19 cellular contexts compared by ENCODE assay signal in the genomic region with DNA sequence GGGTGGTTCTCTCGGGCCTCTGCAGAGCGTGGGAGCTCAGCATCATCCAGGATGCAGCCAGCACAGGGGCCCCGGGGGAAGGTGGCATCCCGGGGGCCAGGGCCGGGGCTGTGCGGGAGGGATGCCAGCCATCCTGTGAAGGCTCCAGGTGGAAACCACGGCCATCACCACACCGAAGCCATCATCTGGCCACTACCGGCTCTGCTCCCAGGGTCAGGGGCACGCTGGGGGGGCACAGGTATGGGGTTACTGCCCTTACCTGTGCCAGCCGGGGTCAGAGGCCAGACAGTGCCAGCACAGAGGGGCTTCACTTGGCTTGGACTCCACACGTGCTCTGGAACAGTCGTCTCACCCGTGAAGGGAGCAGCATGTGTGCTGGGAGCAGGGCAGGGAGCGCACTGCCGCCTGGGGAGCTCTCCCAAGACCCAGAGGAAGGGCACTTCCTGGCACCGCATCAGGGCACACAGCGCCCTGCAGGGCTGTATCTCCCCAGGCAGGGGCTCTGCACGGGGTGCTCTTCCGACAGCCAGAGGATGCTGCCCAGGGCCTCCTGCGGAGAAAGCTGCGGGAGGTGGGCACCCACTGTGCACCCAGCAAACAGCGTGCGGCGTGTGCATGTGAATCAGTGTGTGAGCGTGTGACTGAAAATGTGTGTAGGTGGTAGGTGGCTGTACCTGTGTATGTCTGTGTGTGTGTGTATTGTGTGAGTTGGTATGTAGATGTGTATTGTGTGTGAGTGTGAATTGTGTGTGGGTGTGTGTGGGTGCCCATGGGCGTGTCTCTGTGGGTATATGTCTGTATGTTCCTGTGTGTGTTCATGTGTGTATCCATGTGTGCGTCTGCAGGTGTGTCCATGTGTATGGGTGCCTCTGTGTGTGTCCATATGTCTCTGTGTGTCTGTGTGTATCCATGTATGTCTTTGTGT.
DNase-seq lines count a peak whose midpoint lies in the region; ATAC-seq and TF ChIP-seq lines count a peak whose summit lies in the region.
"Had no signal": no experiment of that assay in that cellular context is flagged by ENCODE, and none has a peak within 500 bp of the region (broad histone marks: within the 10 kb centered on the region; RNA-seq: fewer than 3 reads in every experiment).

No MANE protein-coding gene starts in this region.

- WGBS in esophagus muscularis mucosa, result 94% methylated on average over 14 of the region's 28 CpGs
- 90 to 93% (median 91%) methylated on average over 19 to 28 of the region's 28 CpGs for WGBS in spleen, 5 donors

- no TSS peak for BruUV-seq in Panc1 (replicated peaks; lab: Mats Ljungman, UMichigan)

- intact Hi-C loops in Panc1 (cut with micrococcal nuclease; ENCODE audit: unreplicated experiment) (no loop called here), esophagus muscularis mucosa (cut with DNase I) (no loop called here), spleen (cut with DNase I; ENCODE audit: low total_unique reads) (no loop called here), mucosa of descending colon (cut with DNase I, micrococcal nuclease) (no loop called here)

- TF ChIP-seq CTCF in Panc1 (IDR thresholded peaks at IDR 0.05) (no peak), esophagus muscularis mucosa (IDR thresholded peaks at IDR 0.05) (no peak), spleen (IDR thresholded peaks at IDR 0.05 in 8 of 11, conservative IDR thresholded peaks at IDR 0.05 in 3 of 11) (no peak), mucosa of descending colon (IDR thresholded peaks at IDR 0.05) (no peak)

- CTCF ChIA-PET in Panc1 (lab: Charles Lee), result no interaction called here

- ATAC-seq in Panc1, result peak; percentile 25; the same call in 1 of the 2 replicates
- ATAC-seq in mucosa of descending colon, result no peak
- ATAC-seq: T-cell, WTC11 had no signal

- H3K27ac ChIP-seq in Panc1 (ENCODE audit: low read length) (no peak overlapping the region), esophagus muscularis mucosa (replicated peaks in 1 of 4) (no peak overlapping the region), spleen (no peak overlapping the region)
- H3K27ac ChIP-seq: 22Rv1, right lobe of liver, transverse colon had no signal

- H3K27me3 ChIP-seq in Panc1 (ENCODE audit: control insufficient read depth, insufficient read depth, low read length) (no peaks in the 10 kb centered on the region; the same call in 1 of the 2 replicates), esophagus muscularis mucosa (no peaks in the 10 kb centered on the region), spleen (replicated peaks in 1 of 7) (peaks cover 0 to 6% (median 0%) of the 10 kb centered on the region in 7 donors)
- H3K27me3 ChIP-seq: right lobe of liver, transverse colon had no signal

- H3K4me1 ChIP-seq in Panc1 (ENCODE audit: control insufficient read depth, insufficient read depth, low read length) (no peaks in the 10 kb centered on the region), esophagus muscularis mucosa (peaks cover 0 to 13% (median 6%) of the 10 kb centered on the region in 4 donors), spleen (no peaks in the 10 kb centered on the region), mucosa of descending colon (ENCODE audit: low read depth) (no peaks in the 10 kb centered on the region)
- H3K4me1 ChIP-seq: right lobe of liver, transverse colon had no signal

- H3K9me3 ChIP-seq in Panc1 (ENCODE audit: control insufficient read depth, insufficient read depth, low read depth, low read length) (no peaks in the 10 kb centered on the region), esophagus muscularis mucosa (no peaks in the 10 kb centered on the region), spleen (no peaks in the 10 kb centered on the region), mucosa of descending colon (no peaks in the 10 kb centered on the region)
- H3K9me3 ChIP-seq: right lobe of liver, transverse colon had no signal

- POLR2A ChIA-PET in Panc1 (lab: Charles Lee), result no interaction called here

- H3K36me3 ChIP-seq in Panc1 (ENCODE audit: control insufficient read depth, insufficient read depth, low read length) (no peaks in the 10 kb centered on the region), esophagus muscularis mucosa (no peaks in the 10 kb centered on the region), spleen (no peaks in the 10 kb centered on the region), mucosa of descending colon (ENCODE audit: low read depth) (no peaks in the 10 kb centered on the region)
- H3K36me3 ChIP-seq: right lobe of liver, transverse colon had no signal

- DNase-seq in NCI-H1417 (lab: John Stamatoyannopoulos, UW), result peak in 2 of 3 experiments; percentile 29 to 33
- DNase-seq in NCI-H1417 treated with DMSO at 0.1 percent for 48 hours (lab: John Stamatoyannopoulos, UW), result no peak
- DNase-seq in Panc1 (ENCODE audit: low read depth, low spot score), result no peak
- peak; percentile 39 for DNase-seq in esophagus muscularis mucosa (ENCODE audit: extremely low spot score)
- DNase-seq in spleen, result peak; percentile 53
- no peak for DNase-seq in activated effector memory CD4-positive, alpha-beta T cell treated with anti-CD3 and anti-CD28 coated beads, Interleukin-2, amount 50 U/mL, for 16 hours
- DNase-seq in mucosa of descending colon, result no peak
- DNase-seq in stimulated activated CD4-positive, alpha-beta T cell treated with anti-CD3 and anti-CD28 coated beads, Interleukin-15, amount 100 ng/mL, for 24 hours, result no peak
- DNase-seq: activated CD4-positive, alpha-beta T cell treated with anti-CD3 and anti-CD28 coated beads, Interleukin-2, amount 10 ng/mL, durations not matched to agents 24 days and 14 days; activated naive CD4-positive, alpha-beta T cell treated with Interleukin-2 at 50 U/mL for 16 hours; HFFc6; hippocampal formation; NCI-H1694 treated with DMSO at 0.1 percent for 48 hours; right lobe of liver; stimulated activated CD4-positive, alpha-beta T cell treated with anti-CD3 and anti-CD28 coated beads, Interleukin-4, amount 100 ng/mL, for 1 hour; T-cell; transverse colon had no signal

- TF ChIP-seq EP300 in esophagus muscularis mucosa (IDR thresholded peaks at IDR 0.05), result no peak

- TF ChIP-seq POLR2A in esophagus muscularis mucosa (IDR thresholded peaks at IDR 0.05; ENCODE audit: low read depth) (no peak), spleen (IDR thresholded peaks at IDR 0.05) (no peak)

- H3K4me3 ChIP-seq in Panc1 (ENCODE audit: low read depth in 2 of 2, low read length in 2 of 2), result no peak overlapping the region
- no peak overlapping the region for H3K4me3 ChIP-seq in esophagus muscularis mucosa
- H3K4me3 ChIP-seq in spleen, result no peak overlapping the region
- no peak overlapping the region for H3K4me3 ChIP-seq in mucosa of descending colon
- H3K4me3 ChIP-seq: right lobe of liver, transverse colon had no signal

- in situ Hi-C loops in Panc1 (cut with HindIII; ENCODE audit: low pct_unique_long_range_greater_than_20kb, low sequenced_read_pairs), result no loop called here

Comparison
In these comparisons a context has a peak if more than half of its experiments do, and no peak if none do; other contexts are left out.
1. DNase-seq: peak in NCI-H1417 (2 of 3), esophagus muscularis mucosa (single experiment) and spleen (single experiment); none in NCI-H1417 treated with DMSO at 0.1 percent for 48 hours (single experiment), Panc1 (single experiment), activated effector memory CD4-positive, alpha-beta T cell treated with anti-CD3 and anti-CD28 coated beads, Interleukin-2, amount 50 U/mL, for 16 hours (single experiment), mucosa of descending colon (0 of 3) and stimulated activated CD4-positive, alpha-beta T cell treated with anti-CD3 and anti-CD28 coated beads, Interleukin-15, amount 100 ng/mL, for 24 hours (single experiment).